ENCODE assay signal across 1 cellular context in the genomic region with DNA sequence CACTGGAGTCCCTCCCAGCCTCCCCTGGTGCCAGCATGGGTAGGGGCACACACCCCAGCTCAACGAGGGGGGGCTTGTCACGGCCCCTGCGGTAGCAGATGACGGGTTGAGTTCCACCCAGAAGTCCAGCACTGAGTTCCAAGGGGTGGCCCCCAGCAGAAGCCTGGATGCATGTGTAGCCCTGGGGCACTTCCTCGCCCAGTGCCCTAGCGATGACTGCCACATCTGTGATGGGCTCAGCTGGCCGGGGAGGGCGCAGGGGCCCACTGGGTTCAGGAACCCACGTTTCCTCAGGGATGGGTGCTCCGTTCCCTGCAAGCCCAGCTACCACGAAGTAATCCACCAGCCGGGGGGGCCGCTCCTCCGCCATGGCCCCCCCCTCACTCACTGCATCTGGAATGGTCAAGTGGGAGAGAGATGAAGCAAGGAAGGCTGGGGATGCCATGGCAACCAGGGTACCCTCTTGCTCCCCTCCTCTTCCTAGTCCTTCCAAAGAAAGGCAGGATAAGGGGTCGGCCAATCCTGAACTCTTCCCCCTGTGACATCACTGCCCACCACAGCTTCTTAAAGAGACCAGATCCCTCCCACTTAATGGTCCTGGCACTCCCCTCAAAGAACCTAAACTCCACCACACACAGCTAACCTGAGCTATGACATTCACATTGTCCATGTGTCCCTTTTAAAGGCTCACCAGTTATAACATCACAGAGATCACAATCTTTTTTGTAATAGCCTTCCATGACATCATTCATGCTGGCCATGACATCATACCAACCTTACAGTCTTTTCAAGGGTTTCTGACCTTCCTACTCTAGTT.
A peak's percentile ranks its signal among the peaks of the same experiment; 100 is the strongest.
TF ChIP-seq lines count a peak whose summit lies in the region.

No MANE protein-coding gene starts in this region.

TF ChIP-seq in K562, 482 proteins besides CTCF, POLR2A, EP300 and RAD21 (continues in another document):
- TF ChIP-seq IRF2 (CRISPR knock-in tag; IDR thresholded peaks at IDR 0.05) (0 out of 2 replicates have a peak, but pooled peaks have one; percentile 37), JUNB (CRISPR knock-in tag; conservative IDR thresholded peaks at IDR 0.05) (peak; percentile 74; the same call in 1 of the 2 replicates), CREB1 (IDR thresholded peaks at IDR 0.05) (peak; percentile 93), CREB1 (CRISPR knock-in tag; IDR thresholded peaks at IDR 0.05) (peak; percentile 86), TEAD1 (CRISPR knock-in tag; IDR thresholded peaks at IDR 0.05) (0 out of 4 replicates have a peak, but pooled peaks of 1 of the 2 experiments have one; percentile 14), ZNF436 (CRISPR knock-in tag; IDR thresholded peaks at IDR 0.05) (no peak), PTTG1 (tag; IDR thresholded peaks at IDR 0.05; ENCODE audit: low read depth) (no peak), RBM39 (optimal IDR thresholded peaks at IDR 0.05; ENCODE audit: low read depth, low read length) (no peak), ZNF57 (CRISPR knock-in tag; IDR thresholded peaks at IDR 0.05) (no peak), KAT8 (IDR thresholded peaks at IDR 0.05; ENCODE audit: low read depth) (no peak), ZFPM2 (CRISPR knock-in tag; IDR thresholded peaks at IDR 0.05) (no peak), RBFOX2 (IDR thresholded peaks at IDR 0.05; ENCODE audit: low read depth, low read length) (peak; percentile 49; the same call in 1 of the 2 replicates), BDP1 (IDR thresholded peaks at IDR 0.05; ENCODE audit: insufficient read depth, insufficient read length) (no peak), KHSRP (IDR thresholded peaks at IDR 0.05) (peak; percentile 71), ZNF695 (CRISPR knock-in tag; IDR thresholded peaks at IDR 0.05) (no peak), HNRNPK (IDR thresholded peaks at IDR 0.05; ENCODE audit: low read depth, low read length, poor library complexity, severe bottlenecking) (no peak), MAFF (IDR thresholded peaks at IDR 0.05; ENCODE audit: low read length) (no peak), NCOA6 (IDR thresholded peaks at IDR 0.05) (no peak), CREM (IDR thresholded peaks at IDR 0.05; ENCODE audit: low read depth) (peak; percentile 91), ZSCAN29 (IDR thresholded peaks at IDR 0.05) (no peak), TARDBP (IDR thresholded peaks at IDR 0.05) (peak; percentile 42; the same call in 1 of the 2 replicates), NCOA1 (IDR thresholded peaks at IDR 0.05; ENCODE audit: low read depth) (peak; percentile 90), ZNF146 (CRISPR knock-in tag; IDR thresholded peaks at IDR 0.05; ENCODE audit: unreplicated experiment) (no peak), ZFP1 (CRISPR knock-in tag; IDR thresholded peaks at IDR 0.05) (no peak), ATF1 (CRISPR knock-in tag; IDR thresholded peaks at IDR 0.05) (no peak), ATF1 (tag; IDR thresholded peaks at IDR 0.05) (peak; percentile 96), CEBPG (CRISPR knock-in tag; IDR thresholded peaks at IDR 0.05) (no peak), CEBPG (tag; conservative IDR thresholded peaks at IDR 0.05 in 1 of 2, IDR thresholded peaks at IDR 0.05 in 1 of 2) (0 out of 4 replicates have a peak, but pooled peaks of 1 of the 2 experiments have one; percentile 19), MTA3 (IDR thresholded peaks at IDR 0.05; ENCODE audit: borderline replicate concordance) (peak; percentile 64; the same call in 1 of the 2 replicates), PML (IDR thresholded peaks at IDR 0.05; ENCODE audit: low read length) (0 out of 2 replicates have a peak, but pooled peaks have one; percentile 17), POLR2G (IDR thresholded peaks at IDR 0.05; ENCODE audit: low read depth, low read length) (peak; percentile 52), MCM7 (IDR thresholded peaks at IDR 0.05) (no peak), ZNF143 (CRISPR knock-in tag; IDR thresholded peaks at IDR 0.05) (0 out of 2 replicates have a peak, but pooled peaks have one; percentile 44), ATF7 (IDR thresholded peaks at IDR 0.05) (peak; percentile 71; the same call in 1 of the 2 replicates), ADNP (tag; IDR thresholded peaks at IDR 0.05) (no peak), POLR2AphosphoS5 (IDR thresholded peaks at IDR 0.05; ENCODE audit: control insufficient read depth, insufficient read depth, low read depth, low read length) (0 out of 2 replicates have a peak, but pooled peaks have one; percentile 9), ZNF175 (CRISPR knock-in tag; IDR thresholded peaks at IDR 0.05; ENCODE audit: low read depth) (no peak)
- TF ChIP-seq, protein P1, sequence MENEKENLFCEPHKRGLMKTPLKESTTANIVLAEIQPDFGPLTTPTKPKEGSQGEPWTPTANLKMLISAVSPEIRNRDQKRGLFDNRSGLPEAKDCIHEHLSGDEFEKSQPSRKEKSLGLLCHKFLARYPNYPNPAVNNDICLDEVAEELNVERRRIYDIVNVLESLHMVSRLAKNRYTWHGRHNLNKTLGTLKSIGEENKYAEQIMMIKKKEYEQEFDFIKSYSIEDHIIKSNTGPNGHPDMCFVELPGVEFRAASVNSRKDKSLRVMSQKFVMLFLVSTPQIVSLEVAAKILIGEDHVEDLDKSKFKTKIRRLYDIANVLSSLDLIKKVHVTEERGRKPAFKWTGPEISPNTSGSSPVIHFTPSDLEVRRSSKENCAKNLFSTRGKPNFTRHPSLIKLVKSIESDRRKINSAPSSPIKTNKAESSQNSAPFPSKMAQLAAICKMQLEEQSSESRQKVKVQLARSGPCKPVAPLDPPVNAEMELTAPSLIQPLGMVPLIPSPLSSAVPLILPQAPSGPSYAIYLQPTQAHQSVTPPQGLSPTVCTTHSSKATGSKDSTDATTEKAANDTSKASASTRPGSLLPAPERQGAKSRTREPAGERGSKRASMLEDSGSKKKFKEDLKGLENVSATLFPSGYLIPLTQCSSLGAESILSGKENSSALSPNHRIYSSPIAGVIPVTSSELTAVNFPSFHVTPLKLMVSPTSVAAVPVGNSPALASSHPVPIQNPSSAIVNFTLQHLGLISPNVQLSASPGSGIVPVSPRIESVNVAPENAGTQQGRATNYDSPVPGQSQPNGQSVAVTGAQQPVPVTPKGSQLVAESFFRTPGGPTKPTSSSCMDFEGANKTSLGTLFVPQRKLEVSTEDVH (IDR thresholded peaks at IDR 0.05; ENCODE audit: low read depth, partially characterized antibody) = peak; percentile 29
- TF ChIP-seq, protein P2, sequence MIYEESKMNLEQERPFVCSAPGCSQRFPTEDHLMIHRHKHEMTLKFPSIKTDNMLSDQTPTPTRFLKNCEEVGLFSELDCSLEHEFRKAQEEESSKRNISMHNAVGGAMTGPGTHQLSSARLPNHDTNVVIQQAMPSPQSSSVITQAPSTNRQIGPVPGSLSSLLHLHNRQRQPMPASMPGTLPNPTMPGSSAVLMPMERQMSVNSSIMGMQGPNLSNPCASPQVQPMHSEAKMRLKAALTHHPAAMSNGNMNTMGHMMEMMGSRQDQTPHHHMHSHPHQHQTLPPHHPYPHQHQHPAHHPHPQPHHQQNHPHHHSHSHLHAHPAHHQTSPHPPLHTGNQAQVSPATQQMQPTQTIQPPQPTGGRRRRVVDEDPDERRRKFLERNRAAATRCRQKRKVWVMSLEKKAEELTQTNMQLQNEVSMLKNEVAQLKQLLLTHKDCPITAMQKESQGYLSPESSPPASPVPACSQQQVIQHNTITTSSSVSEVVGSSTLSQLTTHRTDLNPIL (CRISPR knock-in tag; IDR thresholded peaks at IDR 0.05) = no peak
- TF ChIP-seq, protein P3, sequence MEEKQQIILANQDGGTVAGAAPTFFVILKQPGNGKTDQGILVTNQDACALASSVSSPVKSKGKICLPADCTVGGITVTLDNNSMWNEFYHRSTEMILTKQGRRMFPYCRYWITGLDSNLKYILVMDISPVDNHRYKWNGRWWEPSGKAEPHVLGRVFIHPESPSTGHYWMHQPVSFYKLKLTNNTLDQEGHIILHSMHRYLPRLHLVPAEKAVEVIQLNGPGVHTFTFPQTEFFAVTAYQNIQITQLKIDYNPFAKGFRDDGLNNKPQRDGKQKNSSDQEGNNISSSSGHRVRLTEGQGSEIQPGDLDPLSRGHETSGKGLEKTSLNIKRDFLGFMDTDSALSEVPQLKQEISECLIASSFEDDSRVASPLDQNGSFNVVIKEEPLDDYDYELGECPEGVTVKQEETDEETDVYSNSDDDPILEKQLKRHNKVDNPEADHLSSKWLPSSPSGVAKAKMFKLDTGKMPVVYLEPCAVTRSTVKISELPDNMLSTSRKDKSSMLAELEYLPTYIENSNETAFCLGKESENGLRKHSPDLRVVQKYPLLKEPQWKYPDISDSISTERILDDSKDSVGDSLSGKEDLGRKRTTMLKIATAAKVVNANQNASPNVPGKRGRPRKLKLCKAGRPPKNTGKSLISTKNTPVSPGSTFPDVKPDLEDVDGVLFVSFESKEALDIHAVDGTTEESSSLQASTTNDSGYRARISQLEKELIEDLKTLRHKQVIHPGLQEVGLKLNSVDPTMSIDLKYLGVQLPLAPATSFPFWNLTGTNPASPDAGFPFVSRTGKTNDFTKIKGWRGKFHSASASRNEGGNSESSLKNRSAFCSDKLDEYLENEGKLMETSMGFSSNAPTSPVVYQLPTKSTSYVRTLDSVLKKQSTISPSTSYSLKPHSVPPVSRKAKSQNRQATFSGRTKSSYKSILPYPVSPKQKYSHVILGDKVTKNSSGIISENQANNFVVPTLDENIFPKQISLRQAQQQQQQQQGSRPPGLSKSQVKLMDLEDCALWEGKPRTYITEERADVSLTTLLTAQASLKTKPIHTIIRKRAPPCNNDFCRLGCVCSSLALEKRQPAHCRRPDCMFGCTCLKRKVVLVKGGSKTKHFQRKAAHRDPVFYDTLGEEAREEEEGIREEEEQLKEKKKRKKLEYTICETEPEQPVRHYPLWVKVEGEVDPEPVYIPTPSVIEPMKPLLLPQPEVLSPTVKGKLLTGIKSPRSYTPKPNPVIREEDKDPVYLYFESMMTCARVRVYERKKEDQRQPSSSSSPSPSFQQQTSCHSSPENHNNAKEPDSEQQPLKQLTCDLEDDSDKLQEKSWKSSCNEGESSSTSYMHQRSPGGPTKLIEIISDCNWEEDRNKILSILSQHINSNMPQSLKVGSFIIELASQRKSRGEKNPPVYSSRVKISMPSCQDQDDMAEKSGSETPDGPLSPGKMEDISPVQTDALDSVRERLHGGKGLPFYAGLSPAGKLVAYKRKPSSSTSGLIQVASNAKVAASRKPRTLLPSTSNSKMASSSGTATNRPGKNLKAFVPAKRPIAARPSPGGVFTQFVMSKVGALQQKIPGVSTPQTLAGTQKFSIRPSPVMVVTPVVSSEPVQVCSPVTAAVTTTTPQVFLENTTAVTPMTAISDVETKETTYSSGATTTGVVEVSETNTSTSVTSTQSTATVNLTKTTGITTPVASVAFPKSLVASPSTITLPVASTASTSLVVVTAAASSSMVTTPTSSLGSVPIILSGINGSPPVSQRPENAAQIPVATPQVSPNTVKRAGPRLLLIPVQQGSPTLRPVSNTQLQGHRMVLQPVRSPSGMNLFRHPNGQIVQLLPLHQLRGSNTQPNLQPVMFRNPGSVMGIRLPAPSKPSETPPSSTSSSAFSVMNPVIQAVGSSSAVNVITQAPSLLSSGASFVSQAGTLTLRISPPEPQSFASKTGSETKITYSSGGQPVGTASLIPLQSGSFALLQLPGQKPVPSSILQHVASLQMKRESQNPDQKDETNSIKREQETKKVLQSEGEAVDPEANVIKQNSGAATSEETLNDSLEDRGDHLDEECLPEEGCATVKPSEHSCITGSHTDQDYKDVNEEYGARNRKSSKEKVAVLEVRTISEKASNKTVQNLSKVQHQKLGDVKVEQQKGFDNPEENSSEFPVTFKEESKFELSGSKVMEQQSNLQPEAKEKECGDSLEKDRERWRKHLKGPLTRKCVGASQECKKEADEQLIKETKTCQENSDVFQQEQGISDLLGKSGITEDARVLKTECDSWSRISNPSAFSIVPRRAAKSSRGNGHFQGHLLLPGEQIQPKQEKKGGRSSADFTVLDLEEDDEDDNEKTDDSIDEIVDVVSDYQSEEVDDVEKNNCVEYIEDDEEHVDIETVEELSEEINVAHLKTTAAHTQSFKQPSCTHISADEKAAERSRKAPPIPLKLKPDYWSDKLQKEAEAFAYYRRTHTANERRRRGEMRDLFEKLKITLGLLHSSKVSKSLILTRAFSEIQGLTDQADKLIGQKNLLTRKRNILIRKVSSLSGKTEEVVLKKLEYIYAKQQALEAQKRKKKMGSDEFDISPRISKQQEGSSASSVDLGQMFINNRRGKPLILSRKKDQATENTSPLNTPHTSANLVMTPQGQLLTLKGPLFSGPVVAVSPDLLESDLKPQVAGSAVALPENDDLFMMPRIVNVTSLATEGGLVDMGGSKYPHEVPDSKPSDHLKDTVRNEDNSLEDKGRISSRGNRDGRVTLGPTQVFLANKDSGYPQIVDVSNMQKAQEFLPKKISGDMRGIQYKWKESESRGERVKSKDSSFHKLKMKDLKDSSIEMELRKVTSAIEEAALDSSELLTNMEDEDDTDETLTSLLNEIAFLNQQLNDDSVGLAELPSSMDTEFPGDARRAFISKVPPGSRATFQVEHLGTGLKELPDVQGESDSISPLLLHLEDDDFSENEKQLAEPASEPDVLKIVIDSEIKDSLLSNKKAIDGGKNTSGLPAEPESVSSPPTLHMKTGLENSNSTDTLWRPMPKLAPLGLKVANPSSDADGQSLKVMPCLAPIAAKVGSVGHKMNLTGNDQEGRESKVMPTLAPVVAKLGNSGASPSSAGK (IDR thresholded peaks at IDR 0.05) = no peak
- TF ChIP-seq, protein P4, sequence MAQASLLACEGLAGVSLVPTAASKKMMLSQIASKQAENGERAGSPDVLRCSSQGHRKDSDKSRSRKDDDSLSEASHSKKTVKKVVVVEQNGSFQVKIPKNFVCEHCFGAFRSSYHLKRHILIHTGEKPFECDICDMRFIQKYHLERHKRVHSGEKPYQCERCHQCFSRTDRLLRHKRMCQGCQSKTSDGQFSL (CRISPR knock-in tag; IDR thresholded peaks at IDR 0.05) = 0 out of 2 replicates have a peak, but pooled peaks have one; percentile 53
- TF ChIP-seq, protein P4 (tag; IDR thresholded peaks at IDR 0.05) = no peak
- TF ChIP-seq, protein P5, sequence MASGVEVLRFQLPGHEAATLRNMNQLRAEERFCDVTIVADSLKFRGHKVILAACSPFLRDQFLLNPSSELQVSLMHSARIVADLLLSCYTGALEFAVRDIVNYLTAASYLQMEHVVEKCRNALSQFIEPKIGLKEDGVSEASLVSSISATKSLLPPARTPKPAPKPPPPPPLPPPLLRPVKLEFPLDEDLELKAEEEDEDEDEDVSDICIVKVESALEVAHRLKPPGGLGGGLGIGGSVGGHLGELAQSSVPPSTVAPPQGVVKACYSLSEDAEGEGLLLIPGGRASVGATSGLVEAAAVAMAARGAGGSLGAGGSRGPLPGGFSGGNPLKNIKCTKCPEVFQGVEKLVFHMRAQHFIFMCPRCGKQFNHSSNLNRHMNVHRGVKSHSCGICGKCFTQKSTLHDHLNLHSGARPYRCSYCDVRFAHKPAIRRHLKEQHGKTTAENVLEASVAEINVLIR (CRISPR knock-in tag; IDR thresholded peaks at IDR 0.05) = peak; percentile 58; the same call in 1 of the 2 replicates
- TF ChIP-seq, protein P6, sequence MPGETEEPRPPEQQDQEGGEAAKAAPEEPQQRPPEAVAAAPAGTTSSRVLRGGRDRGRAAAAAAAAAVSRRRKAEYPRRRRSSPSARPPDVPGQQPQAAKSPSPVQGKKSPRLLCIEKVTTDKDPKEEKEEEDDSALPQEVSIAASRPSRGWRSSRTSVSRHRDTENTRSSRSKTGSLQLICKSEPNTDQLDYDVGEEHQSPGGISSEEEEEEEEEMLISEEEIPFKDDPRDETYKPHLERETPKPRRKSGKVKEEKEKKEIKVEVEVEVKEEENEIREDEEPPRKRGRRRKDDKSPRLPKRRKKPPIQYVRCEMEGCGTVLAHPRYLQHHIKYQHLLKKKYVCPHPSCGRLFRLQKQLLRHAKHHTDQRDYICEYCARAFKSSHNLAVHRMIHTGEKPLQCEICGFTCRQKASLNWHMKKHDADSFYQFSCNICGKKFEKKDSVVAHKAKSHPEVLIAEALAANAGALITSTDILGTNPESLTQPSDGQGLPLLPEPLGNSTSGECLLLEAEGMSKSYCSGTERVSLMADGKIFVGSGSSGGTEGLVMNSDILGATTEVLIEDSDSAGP (CRISPR knock-in tag; IDR thresholded peaks at IDR 0.05) = 0 out of 2 replicates have a peak, but pooled peaks have one; percentile 13
